8 cellular contexts compared by ENCODE assay signal in the genomic region with DNA sequence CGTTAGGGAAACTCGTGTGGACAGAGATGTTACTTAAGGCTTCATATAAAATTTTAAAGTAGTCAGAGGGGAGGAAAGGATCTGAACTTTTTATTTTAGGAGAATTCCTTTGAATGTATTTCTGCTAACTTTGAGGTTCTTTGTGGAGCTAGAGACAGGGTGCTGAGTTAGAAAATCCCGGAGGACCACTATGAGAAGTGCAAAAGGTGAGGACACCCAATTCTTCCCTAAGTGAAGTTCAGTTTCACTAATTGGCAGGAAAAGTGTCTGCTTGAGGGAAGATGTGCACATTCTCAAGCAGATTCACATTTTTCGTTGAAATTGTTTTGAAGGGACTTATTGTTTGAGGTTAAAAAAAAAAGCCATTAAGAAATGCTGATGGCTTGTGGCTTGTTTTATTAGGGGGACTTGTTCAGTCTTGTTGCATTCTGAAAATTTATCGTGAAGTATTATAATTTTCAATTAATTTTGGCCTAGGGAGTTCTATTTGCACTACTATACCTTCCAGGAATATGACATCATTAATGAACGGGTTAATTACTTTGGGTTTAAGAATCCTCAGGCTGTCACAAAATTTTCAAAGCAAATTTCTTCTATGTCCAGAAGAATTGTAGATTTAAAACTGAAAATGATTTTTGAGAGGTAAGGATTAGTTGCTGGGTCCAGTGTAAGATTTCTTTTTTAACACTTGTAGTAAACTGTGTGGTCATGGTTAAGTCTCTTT. TPM values are rescaled to one million over a fixed set of nuclear protein-coding genes. Genes with fewer than 3 reads are reported as not detected.
DNase-seq lines count a peak whose midpoint lies in the region; ATAC-seq, FAIRE-seq and TF ChIP-seq lines count a peak whose summit lies in the region.

No MANE protein-coding gene starts in this region.

- H3K36me3 Mint-ChIP-seq in activated T-helper 2 cell treated with anti-CD3 and anti-CD28 coated beads, Interferon-gamma antibody, Interleukin-2, Interleukin-4, amounts not matched to agents 10 μg/mL and 5 μg/mL and 100 μg/mL, durations not matched to agents 14 hours and 24 hours and 36 hours (ENCODE audit: low read depth), result peaks cover 36% of the 10 kb centered on the region

- peak overlapping the region; percentile 92 for H3K27ac Mint-ChIP-seq in activated T-helper 2 cell treated with anti-CD3 and anti-CD28 coated beads, Interferon-gamma antibody, Interleukin-2, Interleukin-4, amounts not matched to agents 10 μg/mL and 5 μg/mL and 100 μg/mL, durations not matched to agents 14 hours and 24 hours and 36 hours

- H3K27ac ChIP-seq in SK-N-SH (ENCODE audit: low read depth in 2 of 2, low read length in 1 of 2) (peak overlapping the region; percentile 84 to 93), iPS-20b (ENCODE audit: low read length) (peak overlapping the region; percentile 14), subcutaneous abdominal adipose tissue (ENCODE audit: low read depth, low read length) (peak overlapping the region; percentile 91)

- H3K4me2 ChIP-seq in SK-N-SH, result peak overlapping the region; percentile 80

- peak overlapping the region; percentile 80 to 96 for H3K4me3 ChIP-seq in SK-N-SH (ENCODE audit: low read depth in 2 of 2, low read length in 1 of 2)
- peak overlapping the region; percentile 91 for H3K4me3 ChIP-seq in iPS-20b (ENCODE audit: low read length)
- peak overlapping the region; percentile 69 to 95 (median 91) for H3K4me3 ChIP-seq in subcutaneous abdominal adipose tissue (ENCODE audit: low read depth in 1 of 5, low read length in 5 of 5)

- TF ChIP-seq CTCF in SK-N-SH (IDR thresholded peaks at IDR 0.05) (no peak), D721Med (IDR thresholded peaks at IDR 0.05; ENCODE audit: insufficient read depth, missing control alignments) (no peak)

- no peaks in the 10 kb centered on the region for H3K27me3 ChIP-seq in SK-N-SH (ENCODE audit: insufficient read depth)
- H3K27me3 ChIP-seq in iPS-20b (ENCODE audit: insufficient read depth, low read length), result peaks cover 4% of the 10 kb centered on the region; the same call in 1 of the 2 replicates
- H3K27me3 ChIP-seq in subcutaneous abdominal adipose tissue (ENCODE audit: control insufficient read depth in 5 of 5, insufficient read depth in 4 of 5, low read length in 5 of 5), result no peaks in the 10 kb centered on the region

- H3K4me3 Mint-ChIP-seq in activated T-helper 2 cell treated with anti-CD3 and anti-CD28 coated beads, Interferon-gamma antibody, Interleukin-2, Interleukin-4, amounts not matched to agents 10 μg/mL and 5 μg/mL and 100 μg/mL, durations not matched to agents 14 hours and 24 hours and 36 hours (ENCODE audit: low read depth), result peak overlapping the region; percentile 94

- H3K36me3 ChIP-seq in SK-N-SH (replicated peaks in 1 of 2; ENCODE audit: control insufficient read depth in 1 of 2, insufficient read depth in 2 of 2, low read length in 1 of 2), result no peaks in the 10 kb centered on the region
- H3K36me3 ChIP-seq in iPS-20b (ENCODE audit: insufficient read depth, low read depth, low read length), result no peaks in the 10 kb centered on the region
- no peaks in the 10 kb centered on the region for H3K36me3 ChIP-seq in subcutaneous abdominal adipose tissue (ENCODE audit: control insufficient read depth in 5 of 5, insufficient read depth in 5 of 5, low read length in 5 of 5)

- H2AFZ ChIP-seq in SK-N-SH (ENCODE audit: low read depth), result peak overlapping the region; percentile 67; the same call in 1 of the 2 replicates

- H3K27me3 Mint-ChIP-seq in activated T-helper 2 cell treated with anti-CD3 and anti-CD28 coated beads, Interferon-gamma antibody, Interleukin-2, Interleukin-4, amounts not matched to agents 10 μg/mL and 5 μg/mL and 100 μg/mL, durations not matched to agents 14 hours and 24 hours and 36 hours (ENCODE audit: low read depth), result no peaks in the 10 kb centered on the region

- H3K4me1 Mint-ChIP-seq in activated T-helper 2 cell treated with anti-CD3 and anti-CD28 coated beads, Interferon-gamma antibody, Interleukin-2, Interleukin-4, amounts not matched to agents 10 μg/mL and 5 μg/mL and 100 μg/mL, durations not matched to agents 14 hours and 24 hours and 36 hours (ENCODE audit: low read depth), result peaks cover 54% of the 10 kb centered on the region

- H3F3A ChIP-seq in SK-N-SH (replicated peaks; ENCODE audit: insufficient read depth), result no peaks in the 10 kb centered on the region

- H3K9me3 ChIP-seq in SK-N-SH (no peaks in the 10 kb centered on the region), iPS-20b (ENCODE audit: insufficient read depth, low read depth, low read length) (no peaks in the 10 kb centered on the region), subcutaneous abdominal adipose tissue (ENCODE audit: control insufficient read depth in 5 of 5, low read length in 5 of 5) (no peaks in the 10 kb centered on the region)

- H3K9ac ChIP-seq in SK-N-SH (peak overlapping the region; percentile 91), iPS-20b (ENCODE audit: low read depth, low read length) (peak overlapping the region; percentile 79), subcutaneous abdominal adipose tissue (ENCODE audit: low read length in 5 of 5) (peak overlapping the region; percentile 82 to 98 (median 94))

- DNase-seq in SK-N-SH (no peak), amygdala (lab: John Stamatoyannopoulos, UW) (no peak), D721Med (ENCODE audit: insufficient read length, low spot score) (no peak)
- DNase-seq in activated T-helper 2 cell treated with anti-CD3 and anti-CD28 coated beads, Interferon-gamma antibody, Interleukin-2, Interleukin-4, amounts not matched to agents 10 μg/mL and 5 μg/mL and 100 μg/mL, durations not matched to agents 14 hours and 24 hours and 36 hours (ENCODE audit: low spot score), result no peak
- no peak for DNase-seq in effector CD4-positive, alpha-beta T cell

- no peaks in the 10 kb centered on the region for H3K9me2 ChIP-seq in SK-N-SH

- TF ChIP-seq RAD21 in SK-N-SH (IDR thresholded peaks at IDR 0.05; ENCODE audit: low read length), result no peak

- no peak for ATAC-seq in SK-N-SH treated with all-trans-retinoic acid at 6 μM for 48 hours

- no peak for FAIRE-seq in D721Med (lab: Jason Lieb, UNC)

- peaks cover 54% of the 10 kb centered on the region for H4K20me1 ChIP-seq in SK-N-SH (ENCODE audit: insufficient read depth)

- CTCF ChIA-PET in SK-N-SH (lab: Yijun Ruan, JAX), result interaction anchor here (0.8 kb wide), 1 partner anchor 91 kb away, joined by 3 read pairs; no protein-coding TSS in a partner anchor

- H3K79me2 ChIP-seq in SK-N-SH (ENCODE audit: insufficient read depth), result peaks cover 70% of the 10 kb centered on the region

- intact Hi-C loops in activated T-helper 2 cell treated with anti-CD3 and anti-CD28 coated beads, Interferon-gamma antibody, Interleukin-2, Interleukin-4, amounts not matched to agents 10 μg/mL and 5 μg/mL and 100 μg/mL, durations not matched to agents 14 hours and 24 hours and 36 hours (cut with micrococcal nuclease), result loop anchor here (1.0 to 5.0 kb wide), 7 partner anchors 14 to 1142 kb away; a partner anchor contains a TSS

- POLR2A ChIA-PET in SK-N-SH (lab: Yijun Ruan, JAX), result no interaction called here

- WGBS in SK-N-SH (ENCODE audit: low lambda C conversion rate), result 19% methylated on average over 6 of the region's 6 CpGs

- H3K9me3 Mint-ChIP-seq in activated T-helper 2 cell treated with anti-CD3 and anti-CD28 coated beads, Interferon-gamma antibody, Interleukin-2, Interleukin-4, amounts not matched to agents 10 μg/mL and 5 μg/mL and 100 μg/mL, durations not matched to agents 14 hours and 24 hours and 36 hours, result no peaks in the 10 kb centered on the region

- H3K4me1 ChIP-seq in SK-N-SH (ENCODE audit: control insufficient read depth in 1 of 2, insufficient read depth in 2 of 2, low read depth in 1 of 2, low read length in 1 of 2) (peaks cover 8 to 15% of the 10 kb centered on the region in 2 experiments; a peak in 3 of 4 replicates), iPS-20b (ENCODE audit: insufficient read depth, low read length) (peaks cover 7% of the 10 kb centered on the region; the same call in 1 of the 2 replicates), subcutaneous abdominal adipose tissue (ENCODE audit: control insufficient read depth in 5 of 5, insufficient read depth in 5 of 5, low read length in 5 of 5) (peaks cover 5 to 61% (median 54%) of the 10 kb centered on the region in 5 donors)

- no peak for TF ChIP-seq EP300 in SK-N-SH (IDR thresholded peaks at IDR 0.05; ENCODE audit: borderline replicate concordance in 1 of 2, low read depth in 1 of 2, low read length in 1 of 2)

TF ChIP-seq in SK-N-SH, 30 proteins besides CTCF, POLR2A, EP300 and RAD21 (continues in another document):
- TF ChIP-seq FOXJ3 (CRISPR knock-in tag; IDR thresholded peaks at IDR 0.05) (no peak), MXI1 (IDR thresholded peaks at IDR 0.05; ENCODE audit: low read depth, low read length) (no peak), RXRA (IDR thresholded peaks at IDR 0.05; ENCODE audit: borderline replicate concordance, low read depth) (no peak)
- TF ChIP-seq, protein P1, sequence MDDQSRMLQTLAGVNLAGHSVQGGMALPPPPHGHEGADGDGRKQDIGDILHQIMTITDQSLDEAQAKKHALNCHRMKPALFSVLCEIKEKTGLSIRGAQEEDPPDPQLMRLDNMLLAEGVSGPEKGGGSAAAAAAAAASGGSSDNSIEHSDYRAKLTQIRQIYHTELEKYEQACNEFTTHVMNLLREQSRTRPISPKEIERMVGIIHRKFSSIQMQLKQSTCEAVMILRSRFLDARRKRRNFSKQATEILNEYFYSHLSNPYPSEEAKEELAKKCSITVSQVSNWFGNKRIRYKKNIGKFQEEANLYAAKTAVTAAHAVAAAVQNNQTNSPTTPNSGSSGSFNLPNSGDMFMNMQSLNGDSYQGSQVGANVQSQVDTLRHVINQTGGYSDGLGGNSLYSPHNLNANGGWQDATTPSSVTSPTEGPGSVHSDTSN (IDR thresholded peaks at IDR 0.05), result no peak

TF ChIP-seq in SK-N-SH treated with all-trans-retinoic acid at 6 μM for 48 hours, 23 proteins besides CTCF, POLR2A, EP300 and RAD21:
- TF ChIP-seq BACH2 (CRISPR knock-in tag; IDR thresholded peaks at IDR 0.05; ENCODE audit: borderline replicate concordance) (no peak), PPARA (CRISPR knock-in tag; IDR thresholded peaks at IDR 0.05; ENCODE audit: borderline replicate concordance) (no peak), TOX (CRISPR knock-in tag; IDR thresholded peaks at IDR 0.05; ENCODE audit: borderline replicate concordance) (no peak)
TF ChIP-seq in SK-N-SH treated with all-trans-retinoic acid at 6 μM for 48 hours: peak in this region for 0.

RNA-seq across cellular contexts. Expression of a gene that starts 1.8 kb away (rescaled TPM):
- 9.4 and 13.6 TPM in 2 replicates for polyA plus RNA-seq in SK-N-SH (2012; rRNA removed)
- polyA plus RNA-seq in SK-N-SH (2012; cell fraction: cytosol; rRNA removed), result 9.1 and 10.1 TPM in 2 replicates
- 21.1 and 30.6 TPM in 2 replicates for polyA plus RNA-seq in SK-N-SH (2012; cell fraction: nucleus; rRNA removed)
- 54.5 and 59.0 TPM in 2 replicates for total RNA-seq in activated T-helper 2 cell treated with anti-CD3 and anti-CD28 coated beads, Interferon-gamma antibody, Interleukin-2, Interleukin-4, amounts not matched to agents 10 μg/mL and 5 μg/mL and 100 μg/mL, durations not matched to agents 14 hours and 24 hours and 36 hours

Comparison
In these comparisons a context has a peak if more than half of its experiments do, and no peak if none do; other contexts are left out.
1. H3K27ac ChIP-seq: peak in every context shown above with its lines; median percentile 91 in subcutaneous abdominal adipose tissue; 88 in SK-N-SH; 14 in iPS-20b.